ENCODE assay signal across 17 cellular contexts in the genomic region with DNA sequence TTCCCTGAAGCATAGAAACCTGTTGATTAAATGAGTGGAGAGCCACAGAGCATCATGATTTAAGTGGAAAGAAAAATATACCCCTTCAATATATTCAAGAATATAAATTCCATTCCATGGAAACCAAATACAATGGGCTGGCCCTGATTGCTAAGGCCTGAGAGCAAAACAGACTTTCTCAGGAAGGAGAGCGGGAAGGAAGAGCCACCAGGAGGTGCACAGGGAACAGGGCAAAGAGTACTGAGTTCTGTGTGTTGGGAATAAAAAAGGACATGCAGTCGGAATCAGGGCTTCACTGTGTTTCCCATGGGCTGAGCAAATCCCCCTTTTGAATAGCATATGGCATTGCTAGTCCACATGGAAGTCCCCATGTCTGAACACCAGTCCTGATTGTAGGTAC.
"Had no signal": no experiment of that assay in that cellular context is flagged by ENCODE, and none has a peak within 500 bp of the region (broad histone marks: within the 10 kb centered on the region; RNA-seq: fewer than 3 reads in every experiment).

No MANE protein-coding gene starts in this region.

- H3K36me3 Mint-ChIP-seq: activated CD8-positive, alpha-beta memory T cell treated with anti-CD3 and anti-CD28 coated beads, Interleukin-2, amount 10 ng/mL, durations not matched to agents 7 days and 5 days; activated naive CD8-positive, alpha-beta T cell; mesothelial cell of epicardium had no signal

- H3K4me3 ChIP-seq: lower lobe of right lung, suprapubic skin, transverse colon had no signal

- H3K9me3 ChIP-seq: lower lobe of right lung, suprapubic skin, transverse colon had no signal

- DNase-seq: activated CD4-positive, alpha-beta memory T cell treated with anti-CD3 and anti-CD28 coated beads, Interleukin-2, amount 10 ng/mL, durations not matched to agents 7 days and 5 days; activated CD8-positive, alpha-beta memory T cell treated with anti-CD3 and anti-CD28 coated beads, Interleukin-2, amount 10 ng/mL, durations not matched to agents 7 days and 5 days; effector memory CD8-positive, alpha-beta T cell; foreskin melanocyte; hypothalamus; left colon; lower lobe of right lung; occipital lobe; stimulated activated CD4-positive, alpha-beta T cell treated with anti-CD3 and anti-CD28 coated beads, Interleukin-2, amount 100 ng/mL, for 24 hours; stimulated activated naive CD8-positive, alpha-beta T cell treated with anti-CD3 and anti-CD28 coated beads, Interleukin-15, amount 100 ng/mL, for 72 hours; T-helper 2 cell; transverse colon had no signal

- H3K9me3 Mint-ChIP-seq: activated CD4-positive, alpha-beta memory T cell treated with anti-CD3 and anti-CD28 coated beads, Interleukin-2, amount 10 ng/mL, durations not matched to agents 7 days and 5 days; dendritic cell treated with granulocyte-macrophage colony-stimulating factor and Interleukin-4, amounts not matched to agents 40 ng/mL and 50 ng/mL, for 4 days; effector memory CD8-positive, alpha-beta T cell; mesothelial cell of epicardium; nephron; stimulated activated naive CD8-positive, alpha-beta T cell treated with anti-CD3 and anti-CD28 coated beads, Interleukin-15, amount 100 ng/mL, for 72 hours had no signal

- H3K36me3 ChIP-seq: lower lobe of right lung, suprapubic skin, transverse colon had no signal

- H3K27ac Mint-ChIP-seq: activated CD4-positive, alpha-beta memory T cell treated with anti-CD3 and anti-CD28 coated beads, Interleukin-2, amount 10 ng/mL, durations not matched to agents 7 days and 5 days; activated CD8-positive, alpha-beta memory T cell treated with anti-CD3 and anti-CD28 coated beads, Interleukin-2, amount 10 ng/mL, durations not matched to agents 7 days and 5 days; activated naive CD8-positive, alpha-beta T cell; dendritic cell treated with granulocyte-macrophage colony-stimulating factor and Interleukin-4, amounts not matched to agents 40 ng/mL and 50 ng/mL, for 4 days; stimulated activated naive CD8-positive, alpha-beta T cell treated with anti-CD3 and anti-CD28 coated beads, Interleukin-15, amount 100 ng/mL, for 72 hours had no signal

- H3K27me3 ChIP-seq: suprapubic skin, transverse colon had no signal

- ATAC-seq: activated CD8-positive, alpha-beta memory T cell treated with anti-CD3 and anti-CD28 coated beads, Interleukin-2, amount 10 ng/mL, durations not matched to agents 7 days and 5 days; effector memory CD8-positive, alpha-beta T cell; left colon; lower lobe of right lung; stimulated activated naive CD8-positive, alpha-beta T cell treated with anti-CD3 and anti-CD28 coated beads, Interleukin-15, amount 100 ng/mL, for 72 hours had no signal

- H3K4me3 Mint-ChIP-seq: activated CD4-positive, alpha-beta memory T cell treated with anti-CD3 and anti-CD28 coated beads, Interleukin-2, amount 10 ng/mL, durations not matched to agents 7 days and 5 days; activated CD8-positive, alpha-beta memory T cell treated with anti-CD3 and anti-CD28 coated beads, Interleukin-2, amount 10 ng/mL, durations not matched to agents 7 days and 5 days; activated naive CD8-positive, alpha-beta T cell; dendritic cell treated with granulocyte-macrophage colony-stimulating factor and Interleukin-4, amounts not matched to agents 40 ng/mL and 50 ng/mL, for 4 days; effector memory CD8-positive, alpha-beta T cell; mesothelial cell of epicardium; nephron; stimulated activated naive CD8-positive, alpha-beta T cell treated with anti-CD3 and anti-CD28 coated beads, Interleukin-15, amount 100 ng/mL, for 72 hours had no signal

- H3K27ac ChIP-seq: lower lobe of right lung, suprapubic skin had no signal
